9 cellular contexts compared by ENCODE assay signal in genomic region chr17:79007504-79008381, GRCh38. TPM values are rescaled to one million over a fixed set of nuclear protein-coding genes. Genes with fewer than 3 reads are reported as not detected.
A peak's percentile ranks its signal among the peaks of the same experiment; 100 is the strongest.
DNase-seq lines count a peak whose midpoint lies in the region; ATAC-seq and TF ChIP-seq lines count a peak whose summit lies in the region.
"Had no signal": no experiment of that assay in that cellular context is flagged by ENCODE, and none has a peak within 500 bp of the region (broad histone marks: within the 10 kb centered on the region; RNA-seq: fewer than 3 reads in every experiment).

No MANE protein-coding gene starts in this region.

- H3K36me3 ChIP-seq in DND-41 (ENCODE audit: insufficient read depth, low read length) (peaks cover 29% of the 10 kb centered on the region), mesendoderm (ENCODE audit: control insufficient read depth, insufficient read depth, low read length) (no peaks in the 10 kb centered on the region)

- no peak overlapping the region for H3K27ac Mint-ChIP-seq in progenitor cell of endocrine pancreas

- H3K36me3 Mint-ChIP-seq in progenitor cell of endocrine pancreas (ENCODE audit: insufficient read depth): no peaks in the 10 kb centered on the region

- ATAC-seq in DND-41 (ENCODE audit: insufficient read depth, low read depth) (no peak), GM18907 (IDR thresholded peaks at IDR 0.05; ENCODE audit: unreplicated experiment) (no peak), HG02571 (IDR thresholded peaks at IDR 0.05; ENCODE audit: unreplicated experiment) (no peak)

- H3K4me2 ChIP-seq in DND-41 (ENCODE audit: insufficient read depth, low read length) (peak overlapping the region; percentile 90), mesendoderm (ENCODE audit: low read length) (no peak overlapping the region)

- H3K27me3 ChIP-seq in DND-41 (ENCODE audit: insufficient read depth, low read length, poor library complexity) (no peaks in the 10 kb centered on the region), mesendoderm (ENCODE audit: insufficient read depth, low read length, poor library complexity) (no peaks in the 10 kb centered on the region)

- DNase-seq in DND-41 (no peak), RWPE1 (ENCODE audit: low spot score) (no peak), epithelial cell of prostate (ENCODE audit: low read depth, low spot score) (no peak), progenitor cell of endocrine pancreas (ENCODE audit: low spot score, unreplicated experiment) (no peak), GM13977 (ENCODE audit: low spot score) (no peak), mesendoderm (no peak)
- DNase-seq: NCI-H187 had no signal

- H3K23ac ChIP-seq in mesendoderm (ENCODE audit: low read length): no peak overlapping the region

- peaks cover 16% of the 10 kb centered on the region for H3K4me1 Mint-ChIP-seq in progenitor cell of endocrine pancreas (ENCODE audit: low read depth)

- H2AFZ ChIP-seq in DND-41 (ENCODE audit: low read depth, low read length): no peak overlapping the region

- TF ChIP-seq CTCF in DND-41 (IDR thresholded peaks at IDR 0.05; ENCODE audit: borderline replicate concordance, extremely low read depth, low read length, poor library complexity, severe bottlenecking): no peak
- no peak for TF ChIP-seq CTCF in RWPE1 (conservative IDR thresholded peaks at IDR 0.05; ENCODE audit: low read depth)
- no peak for TF ChIP-seq CTCF in progenitor cell of endocrine pancreas (IDR thresholded peaks at IDR 0.05; ENCODE audit: unreplicated experiment)
- no peak for TF ChIP-seq CTCF in GM13977 (IDR thresholded peaks at IDR 0.05; ENCODE audit: extremely low read depth, insufficient read depth, missing control alignments)

- H4K20me1 ChIP-seq in DND-41 (ENCODE audit: insufficient read depth, low read length): peaks cover 50% of the 10 kb centered on the region

- POLR2A ChIA-PET in RWPE1 (lab: Yijun Ruan, JAX; ENCODE audit: low non-redundant PET): no interaction called here

- H3K4me3 ChIP-seq in DND-41 (ENCODE audit: low read depth in 1 of 2, low read length in 2 of 2) (peak overlapping the region in 1 of 2 experiments; percentile 100; a peak in 2 of 4 replicates), mesendoderm (ENCODE audit: low read length) (no peak overlapping the region)

- H3K4me3 Mint-ChIP-seq in progenitor cell of endocrine pancreas (ENCODE audit: low read depth): peak overlapping the region; percentile 90

- H2BK120ac ChIP-seq in mesendoderm (ENCODE audit: low read depth, low read length): no peak overlapping the region

- H3K79me1 ChIP-seq in mesendoderm (ENCODE audit: low read length): peaks cover 29% of the 10 kb centered on the region

- no peak overlapping the region for H2BK5ac ChIP-seq in mesendoderm (ENCODE audit: low read length)

- H4K8ac ChIP-seq in mesendoderm (ENCODE audit: low read depth, low read length): no peak overlapping the region

- H3K79me2 ChIP-seq in DND-41 (ENCODE audit: insufficient read depth, low read length) (peaks cover 67% of the 10 kb centered on the region), mesendoderm (ENCODE audit: control insufficient read depth, insufficient read depth, low read length) (peaks cover 14% of the 10 kb centered on the region)

- H3K27ac ChIP-seq in DND-41 (ENCODE audit: low read length): peak overlapping the region; percentile 95; the same call in 1 of the 2 replicates
- H3K27ac ChIP-seq in RWPE1: peak overlapping the region; percentile 85
- peak overlapping the region; percentile 91 for H3K27ac ChIP-seq in epithelial cell of prostate
- no peak overlapping the region for H3K27ac ChIP-seq in mesendoderm (ENCODE audit: low read depth, low read length)

- H4K5ac ChIP-seq in mesendoderm (ENCODE audit: low read length): no peak overlapping the region

- in situ Hi-C loops in GM13977 (cut with MboI; ENCODE audit: low pct_unique_long_range_greater_than_20kb, low sequenced_read_pairs, unreplicated experiment): no loop called here

- H3K9me3 ChIP-seq in DND-41 (ENCODE audit: insufficient read depth, low read length, severe bottlenecking): no peaks in the 10 kb centered on the region

- H3K4me1 ChIP-seq in DND-41 (ENCODE audit: insufficient read depth, low read length) (peaks cover 47% of the 10 kb centered on the region), mesendoderm (ENCODE audit: control insufficient read depth, low read depth, low read length) (peaks cover 7% of the 10 kb centered on the region)

- no peak overlapping the region for H3K56ac ChIP-seq in mesendoderm (ENCODE audit: low read length)

- no peaks in the 10 kb centered on the region for H3K27me3 Mint-ChIP-seq in progenitor cell of endocrine pancreas

- no peak overlapping the region for H2BK15ac ChIP-seq in mesendoderm (replicated peaks; ENCODE audit: low read depth)

- H2AK5ac ChIP-seq in mesendoderm (ENCODE audit: low read length): no peak overlapping the region

- no CpG with 5 or more reads among the region's 21 CpGs for WGBS in mesendoderm (ENCODE audit: extremely low coverage, insufficient coverage, low lambda C conversion rate)

- H3K9ac ChIP-seq in DND-41 (ENCODE audit: low read depth, low read length): peak overlapping the region; percentile 97
- H3K9ac ChIP-seq in mesendoderm (ENCODE audit: low read length): no peak overlapping the region

- no peak overlapping the region for H3K18ac ChIP-seq in mesendoderm (ENCODE audit: low read length)

- H3K4ac ChIP-seq in mesendoderm (ENCODE audit: low read depth, low read length): no peak overlapping the region

- H3K9me3 Mint-ChIP-seq in progenitor cell of endocrine pancreas (ENCODE audit: low read depth): peaks cover under 1% of the 10 kb centered on the region

- CTCF ChIA-PET in RWPE1 (lab: Yijun Ruan, JAX): interaction anchor here (0.7 kb wide), 1 partner anchor 75 kb away, joined by 4 read pairs; no protein-coding TSS in a partner anchor

RNA-seq across cellular contexts. Expression of gene CANT1, which starts 1.8 kb away (rescaled TPM):
- 59.0 and 66.3 TPM in 2 replicates for total RNA-seq in progenitor cell of endocrine pancreas
- 21.0 TPM for polyA plus RNA-seq in mesendoderm (2013, experiment 1 of 2)
- polyA plus RNA-seq in mesendoderm (2013, experiment 2 of 2): 20.4 TPM

RNA-seq across cellular contexts. Expression of gene C1QTNF1, which starts 16.2 kb away (rescaled TPM):
- total RNA-seq in progenitor cell of endocrine pancreas: 0.67 and 2.0 TPM in 2 replicates
- polyA plus RNA-seq in mesendoderm (2013, experiment 1 of 2): 0.49 TPM
- 0.34 TPM for polyA plus RNA-seq in mesendoderm (2013, experiment 2 of 2)

RNA-seq across cellular contexts. Expression of gene LGALS3BP, which starts 28.0 kb away (rescaled TPM):
- 69.5 and 72.5 TPM in 2 replicates for total RNA-seq in progenitor cell of endocrine pancreas
- polyA plus RNA-seq in mesendoderm (2013, experiment 1 of 2): 15.3 TPM
- 15.6 TPM for polyA plus RNA-seq in mesendoderm (2013, experiment 2 of 2)
